7 cellular contexts compared by ENCODE assay signal in genomic region chr22:25462474-25463346, GRCh38.
DNase-seq lines count a peak whose midpoint lies in the region; FAIRE-seq and TF ChIP-seq lines count a peak whose summit lies in the region.
"Not testable (repeated sequence)": the region's sequence is repeated elsewhere in the genome, so short reads cannot be mapped to it uniquely, and the experiment has no call there.

No MANE protein-coding gene starts in this region.

- peaks cover 11% of the 10 kb centered on the region for H3K36me3 ChIP-seq in bronchial epithelial cell (ENCODE audit: control insufficient read depth, insufficient read depth, low read length)

- FAIRE-seq in bronchial epithelial cell (lab: Jason Lieb, UNC) = peak; percentile 97

- not testable (repeated sequence) for H3K4me3 ChIP-seq in bronchial epithelial cell (ENCODE audit: low read depth, low read length); skeletal muscle cell (ENCODE audit: low read depth, low read length)

- TF ChIP-seq CTCF in GM13976 (IDR thresholded peaks at IDR 0.05; ENCODE audit: borderline replicate concordance, control extremely low read depth, extremely low read depth, insufficient read depth, missing control alignments) (peak; percentile 96), bronchial epithelial cell (IDR thresholded peaks at IDR 0.05; ENCODE audit: insufficient read depth, low read length, severe bottlenecking) (peak; percentile 96)

- in situ Hi-C loops in GM13976 (cut with MboI; ENCODE audit: low sequenced_read_pairs, unreplicated experiment) = not testable (repeated sequence)

- peak; percentile 91 for DNase-seq in GM13976 (ENCODE audit: low spot score)
- DNase-seq in HPDE6-E6E7 (ENCODE audit: extremely low spot score) = peak; percentile 81
- DNase-seq in NCI-H82 (lab: John Stamatoyannopoulos, UW) = peak; percentile 83
- peak; percentile 85 for DNase-seq in activated CD4-positive, alpha-beta T cell treated with anti-CD3 and anti-CD28 coated beads for 48 hours
- peak; percentile 54 for DNase-seq in bronchial epithelial cell (ENCODE audit: low read depth)
- DNase-seq in iPS-NIHi7 (ENCODE audit: extremely low spot score) = peak; percentile 96
- peak; percentile 12 for DNase-seq in skeletal muscle cell (ENCODE audit: low read depth)

- not testable (repeated sequence) for H3K27me3 ChIP-seq in bronchial epithelial cell (ENCODE audit: control insufficient read depth, insufficient read depth, low read length)

Comparison
In these comparisons a context has a peak if more than half of its experiments do, and no peak if none do; other contexts are left out.
1. DNase-seq: peak in every context shown above with its lines; median percentile 96 in iPS-NIHi7; 91 in GM13976; 85 in activated CD4-positive, alpha-beta T cell treated with anti-CD3 and anti-CD28 coated beads for 48 hours; 83 in NCI-H82; 81 in HPDE6-E6E7; 54 in bronchial epithelial cell; 12 in skeletal muscle cell.